8 cellular contexts compared by ENCODE assay signal in genomic region chr9:96854073-96854876, GRCh38. TPM values are rescaled to one million over a fixed set of nuclear protein-coding genes. Genes with fewer than 3 reads are reported as not detected.
DNase-seq lines count a peak whose midpoint lies in the region; ATAC-seq and TF ChIP-seq lines count a peak whose summit lies in the region.

Gene ZNF782 (minus strand): TSS chr9:96854514. CDS start chr9:96851961, 2,553 bp downstream.

- H3K9me3 ChIP-seq in adipocyte (ENCODE audit: control insufficient read depth, low read length), result no peaks in the 10 kb centered on the region
- H3K9me3 ChIP-seq in heart left ventricle, result peaks cover 0 to 1% (median 0%) of the 10 kb centered on the region in 12 donors
- H3K9me3 ChIP-seq in trophoblast cell (ENCODE audit: insufficient read depth, low read depth, low read length), result no peaks in the 10 kb centered on the region
- no peaks in the 10 kb centered on the region for H3K9me3 ChIP-seq in transverse colon

- H3K27ac ChIP-seq in heart left ventricle, result peak within 1 kb of the TSS; percentile 14 to 90 (median 81)
- H3K27ac ChIP-seq in trophoblast cell (ENCODE audit: low read depth, low read length), result no peak within 1 kb of the TSS
- H3K27ac ChIP-seq in transverse colon, result peak within 1 kb of the TSS; percentile 82 to 88 (median 86)

- peak within 1 kb of the TSS; percentile 90 for H4K91ac ChIP-seq in trophoblast cell (ENCODE audit: low read depth, low read length)

- H2BK120ac ChIP-seq in trophoblast cell (ENCODE audit: insufficient read depth, low read length, poor library complexity), result peak within 1 kb of the TSS; percentile 74

- TF ChIP-seq POLR2A in heart left ventricle (IDR thresholded peaks at IDR 0.05), result peak in 1 of 2 donors; percentile 76
- no peak for TF ChIP-seq POLR2A in transverse colon (IDR thresholded peaks at IDR 0.05)

- H3K27me3 ChIP-seq in adipocyte (replicated peaks; ENCODE audit: control insufficient read depth, insufficient read depth, low read length) (no peaks in the 10 kb centered on the region), heart left ventricle (no peaks in the 10 kb centered on the region), trophoblast cell (ENCODE audit: insufficient read depth, low read length) (no peaks in the 10 kb centered on the region), transverse colon (no peaks in the 10 kb centered on the region)

- no peak for TF ChIP-seq CTCF in GM12865 (IDR thresholded peaks at IDR 0.05; ENCODE audit: insufficient read depth, low read depth, low read length, missing control alignments)
- TF ChIP-seq CTCF in heart left ventricle (IDR thresholded peaks at IDR 0.05), result no peak
- TF ChIP-seq CTCF in transverse colon (IDR thresholded peaks at IDR 0.05), result no peak

- 0 to 1% (median 1%) methylated on average over 30 to 66 of the region's 66 CpGs for WGBS in heart left ventricle, 4 donors
- no CpG with 5 or more reads among the region's 66 CpGs for WGBS in trophoblast cell (ENCODE audit: extremely low coverage, insufficient coverage, insufficient read length)
- 0 to 1% methylated on average over 8 to 62 of the region's 66 CpGs for WGBS in transverse colon (ENCODE audit: low coverage in 1 of 2), 2 donors

- H3K4me2 ChIP-seq in trophoblast cell (ENCODE audit: low read length), result peak within 1 kb of the TSS; percentile 85

- peak within 1 kb of the TSS; percentile 65 for H2AK5ac ChIP-seq in trophoblast cell (ENCODE audit: low read length)

- TF ChIP-seq EP300 in transverse colon (IDR thresholded peaks at IDR 0.05; ENCODE audit: low read depth), result no peak

- peak within 1 kb of the TSS; percentile 84 for H4K12ac ChIP-seq in trophoblast cell (ENCODE audit: low read depth, low read length)

- H3K4me3 ChIP-seq in GM12865 (ENCODE audit: low read depth, low read length) (peak within 1 kb of the TSS; percentile 89), adipocyte (ENCODE audit: low read length) (peak within 1 kb of the TSS; percentile 95), heart left ventricle (peak within 1 kb of the TSS; percentile 58 to 94 (median 78)), trophoblast cell (ENCODE audit: low read depth, low read length) (peak within 1 kb of the TSS; percentile 89), transverse colon (peak within 1 kb of the TSS; percentile 56 to 76 (median 72))

- H3K79me1 ChIP-seq in trophoblast cell (ENCODE audit: low read length), result peaks cover 12% of the 10 kb centered on the region

- H3K4me1 ChIP-seq in adipocyte (ENCODE audit: control insufficient read depth, insufficient read depth, low read length) (peaks cover 13% of the 10 kb centered on the region), heart left ventricle (peaks cover 0 to 30% (median 15%) of the 10 kb centered on the region in 12 donors), trophoblast cell (ENCODE audit: control insufficient read depth in 1 of 2, insufficient read depth in 2 of 2, low read length in 2 of 2) (peaks cover 20 to 24% of the 10 kb centered on the region in 2 experiments), transverse colon (peaks cover 9 to 42% (median 24%) of the 10 kb centered on the region in 4 donors)

- peak within 1 kb of the TSS; percentile 74 for H2BK5ac ChIP-seq in trophoblast cell (ENCODE audit: low read depth, low read length, poor library complexity)

- H2AFZ ChIP-seq in trophoblast cell (ENCODE audit: insufficient read depth, low read length, poor library complexity), result peak within 1 kb of the TSS; percentile 95

- DNase-seq in GM12865 (ENCODE audit: low read depth) (peak; percentile 93), NCI-H1417 treated with DMSO at 0.1 percent for 48 hours (lab: John Stamatoyannopoulos, UW) (peak; percentile 87), SW 1271 (lab: John Stamatoyannopoulos, UW) (peak; percentile 94 to 97), adipocyte (ENCODE audit: low read depth) (peak; percentile 98), heart left ventricle (peak; percentile 93 to 95 (median 94)), trophoblast cell (peak; percentile 93 to 98), transverse colon (peak; percentile 94)

- H3K9ac ChIP-seq in adipocyte (ENCODE audit: low read length) (peak within 1 kb of the TSS; percentile 88), trophoblast cell (ENCODE audit: low read length) (peak within 1 kb of the TSS; percentile 70)

- H3K4ac ChIP-seq in trophoblast cell (ENCODE audit: low read depth, low read length), result peak within 1 kb of the TSS; percentile 93

- ATAC-seq in HG02763 (IDR thresholded peaks at IDR 0.05; ENCODE audit: unreplicated experiment), result peak; percentile 88
- ATAC-seq in heart left ventricle, result peak; percentile 96 to 99 (median 99)

- H3K23ac ChIP-seq in trophoblast cell (ENCODE audit: low read length), result no peak within 1 kb of the TSS

- H4K8ac ChIP-seq in trophoblast cell (ENCODE audit: low read depth, low read length), result peak within 1 kb of the TSS; percentile 95

- H3K14ac ChIP-seq in trophoblast cell (ENCODE audit: low read length), result peak within 1 kb of the TSS; percentile 92

- H3K79me2 ChIP-seq in trophoblast cell (ENCODE audit: control insufficient read depth, insufficient read depth, low read length, poor library complexity), result peaks cover 5% of the 10 kb centered on the region

- peak within 1 kb of the TSS; percentile 80 for H3K18ac ChIP-seq in trophoblast cell (ENCODE audit: low read length)

- intact Hi-C loops in heart left ventricle (cut with DNase I) (loop anchor here in 2 of 10 donors (5.0 to 10.0 kb wide), 3 partner anchors 77 to 761 kb away; partner anchors contain the start of gene ZNF510 (in 1 of the 2)), transverse colon (cut with DNase I; ENCODE audit: low total_unique reads) (loop anchor here (10.0 kb wide), 1 partner anchor 541 kb away; no protein-coding TSS in a partner anchor)

- H2BK12ac ChIP-seq in trophoblast cell (ENCODE audit: low read length), result no peak within 1 kb of the TSS

- in situ Hi-C loops in transverse colon (cut with MboI; ENCODE audit: low pct_ligation_motif_present in 1 of 4, low pct_unique_long_range_greater_than_20kb in 1 of 4, low sequenced_read_pairs in 3 of 4), result loop anchor here (10.0 to 25.0 kb wide), 5 partner anchors 258 to 758 kb away; partner anchors contain the start of gene TDRD7 (in 1 of the 4)

- H3K36me3 ChIP-seq in adipocyte (ENCODE audit: control insufficient read depth, insufficient read depth, low read length, severe bottlenecking) (no peaks in the 10 kb centered on the region), heart left ventricle (no peaks in the 10 kb centered on the region), trophoblast cell (ENCODE audit: control insufficient read depth in 1 of 2, insufficient read depth in 2 of 2, low read length in 2 of 2) (no peaks in the 10 kb centered on the region), transverse colon (no peaks in the 10 kb centered on the region)

RNA-seq across cellular contexts. Expression of gene ZNF782, which starts in this region (rescaled TPM):
- total RNA-seq in heart left ventricle (1 to 10 TPM; 2.3 to 4.4 (median 2.9) TPM), transverse colon (10 to 100 TPM in 3 of 4 donors, 1 to 10 TPM in 1; 8.2 to 22.4 (median 18.4) TPM)
- polyA plus RNA-seq in heart left ventricle, result 1 to 10 TPM in 1 of 2 donors, under 1 TPM in 1; 0.84 to 1.1 TPM
- polyA plus RNA-seq in trophoblast cell (2013), result 1.3 TPM in 2 replicates
